In the genomic region with DNA sequence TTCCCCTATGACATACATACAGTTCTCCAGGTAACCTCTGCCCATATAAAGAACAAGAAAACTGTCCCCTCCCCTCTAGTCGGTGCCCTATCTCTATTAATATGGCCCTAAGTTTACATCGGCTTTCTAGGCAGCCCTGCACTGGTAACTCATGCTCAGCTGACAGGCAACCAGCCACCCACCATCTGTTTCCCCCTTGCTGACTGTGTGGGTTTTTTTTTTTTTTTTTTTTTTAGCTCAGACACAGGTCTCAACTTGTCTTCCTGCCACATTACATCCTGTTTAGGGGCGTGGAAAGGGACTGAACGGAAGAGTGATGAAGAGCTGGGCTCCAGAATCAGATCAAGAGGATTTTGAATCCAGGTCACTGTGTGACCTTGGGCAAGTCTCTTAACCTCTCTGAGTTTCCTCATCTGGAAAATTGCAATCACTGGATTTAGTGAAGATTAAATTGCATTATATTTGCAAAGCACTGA, we compare ENCODE assay signal across 8 cellular contexts. TPM values are rescaled to one million over a fixed set of nuclear protein-coding genes. Genes with fewer than 3 reads are reported as not detected.
DNase-seq lines count a peak whose midpoint lies in the region; ATAC-seq lines count a peak whose summit lies in the region.

No MANE protein-coding gene starts in this region.

- POLR2A ChIA-PET in activated CD4-positive, alpha-beta memory T cell treated with anti-CD3 and anti-CD28 coated beads for 36 hours (lab: Charles Lee) = interaction anchor here (1.0 to 5.5 kb wide), 6 partner anchors 9 to 25 kb away, joined by 3 to 75 read pairs (median 5); a partner anchor contains a TSS

- ATAC-seq in left colon (peak; percentile 13), HG03045 (IDR thresholded peaks at IDR 0.05; ENCODE audit: unreplicated experiment) (no peak)

- CTCF ChIA-PET in activated CD4-positive, alpha-beta memory T cell treated with anti-CD3 and anti-CD28 coated beads for 36 hours (lab: Charles Lee) = interaction anchor here (0.6 to 9.6 kb wide), 14 partner anchors 8 to 1550 kb away, joined by 3 to 65 read pairs (median 4); a partner anchor contains a TSS

- intact Hi-C loops in activated CD4-positive, alpha-beta memory T cell treated with anti-CD3 and anti-CD28 coated beads for 36 hours (cut with micrococcal nuclease) = loop anchor here (1.0 kb wide), 3 partner anchors 13 to 36 kb away; no protein-coding TSS in a partner anchor
- intact Hi-C loops in left colon (cut with DNase I, micrococcal nuclease) = no loop called here

- DNase-seq in activated CD8-positive, alpha-beta memory T cell treated with anti-CD3 and anti-CD28 coated beads for 4 hours (ENCODE audit: low read depth in 2 of 2) = peak; percentile 38 to 63
- DNase-seq in activated CD8-positive, alpha-beta memory T cell treated with anti-CD3 and anti-CD28 coated beads for 24 hours = no peak
- DNase-seq in LHCN-M2 (ENCODE audit: low read depth) = peak; percentile 39
- DNase-seq in activated CD4-positive, alpha-beta memory T cell treated with anti-CD3 and anti-CD28 coated beads for 36 hours = peak; percentile 80
- DNase-seq in left colon = no peak
- no peak for DNase-seq in NCI-H2107 (lab: John Stamatoyannopoulos, UW)
- no peak for DNase-seq in mesenteric fat pad (ENCODE audit: low spot score)

- peaks cover 92% of the 10 kb centered on the region for H3K4me1 Mint-ChIP-seq in activated CD4-positive, alpha-beta memory T cell treated with anti-CD3 and anti-CD28 coated beads for 36 hours (ENCODE audit: low read depth)

- H3K9me3 Mint-ChIP-seq in activated CD4-positive, alpha-beta memory T cell treated with anti-CD3 and anti-CD28 coated beads for 36 hours = no peaks in the 10 kb centered on the region

- H3K4me3 Mint-ChIP-seq in activated CD4-positive, alpha-beta memory T cell treated with anti-CD3 and anti-CD28 coated beads for 36 hours = peak overlapping the region; percentile 50

- peak overlapping the region; percentile 96 for H3K27ac Mint-ChIP-seq in activated CD4-positive, alpha-beta memory T cell treated with anti-CD3 and anti-CD28 coated beads for 36 hours

- H3K27me3 Mint-ChIP-seq in activated CD4-positive, alpha-beta memory T cell treated with anti-CD3 and anti-CD28 coated beads for 36 hours = no peaks in the 10 kb centered on the region

- H3K36me3 Mint-ChIP-seq in activated CD4-positive, alpha-beta memory T cell treated with anti-CD3 and anti-CD28 coated beads for 36 hours = peaks cover 45% of the 10 kb centered on the region

RNA-seq across cellular contexts. Expression of a gene that starts 14.0 kb away (rescaled TPM):
- total RNA-seq in LHCN-M2 (2014; rRNA removed) = 1.2 and 1.3 TPM in 2 replicates
- polyA plus RNA-seq in LHCN-M2 (2012) = 4.3 TPM
- 100 to 1,000 TPM; 190 to 196 TPM for total RNA-seq in activated CD4-positive, alpha-beta memory T cell treated with anti-CD3 and anti-CD28 coated beads for 36 hours
- 10 to 100 TPM; 10.7 to 49.1 TPM for total RNA-seq in left colon
- 251 TPM for total RNA-seq in mesenteric fat pad

RNA-seq across cellular contexts. Expression of a gene that starts 20.2 kb away (rescaled TPM):
- total RNA-seq in LHCN-M2 (2014; rRNA removed) (0.06 and 0.32 TPM in 2 replicates), left colon (not detected), mesenteric fat pad (not detected)
- polyA plus RNA-seq in LHCN-M2 (2012) = 0.05 TPM
- total RNA-seq in activated CD4-positive, alpha-beta memory T cell treated with anti-CD3 and anti-CD28 coated beads for 36 hours = under 1 TPM in 1 of 2 experiments, not detected in 1; 0.34 TPM

Comparison
In these comparisons a context has a peak if more than half of its experiments do, and no peak if none do; other contexts are left out.
1. DNase-seq: peak in activated CD8-positive, alpha-beta memory T cell treated with anti-CD3 and anti-CD28 coated beads for 4 hours (2 of 2), LHCN-M2 (single experiment) and activated CD4-positive, alpha-beta memory T cell treated with anti-CD3 and anti-CD28 coated beads for 36 hours (single experiment); none in activated CD8-positive, alpha-beta memory T cell treated with anti-CD3 and anti-CD28 coated beads for 24 hours (single experiment), left colon (0 of 2), NCI-H2107 (single experiment) and mesenteric fat pad (single experiment).